In the genomic region with DNA sequence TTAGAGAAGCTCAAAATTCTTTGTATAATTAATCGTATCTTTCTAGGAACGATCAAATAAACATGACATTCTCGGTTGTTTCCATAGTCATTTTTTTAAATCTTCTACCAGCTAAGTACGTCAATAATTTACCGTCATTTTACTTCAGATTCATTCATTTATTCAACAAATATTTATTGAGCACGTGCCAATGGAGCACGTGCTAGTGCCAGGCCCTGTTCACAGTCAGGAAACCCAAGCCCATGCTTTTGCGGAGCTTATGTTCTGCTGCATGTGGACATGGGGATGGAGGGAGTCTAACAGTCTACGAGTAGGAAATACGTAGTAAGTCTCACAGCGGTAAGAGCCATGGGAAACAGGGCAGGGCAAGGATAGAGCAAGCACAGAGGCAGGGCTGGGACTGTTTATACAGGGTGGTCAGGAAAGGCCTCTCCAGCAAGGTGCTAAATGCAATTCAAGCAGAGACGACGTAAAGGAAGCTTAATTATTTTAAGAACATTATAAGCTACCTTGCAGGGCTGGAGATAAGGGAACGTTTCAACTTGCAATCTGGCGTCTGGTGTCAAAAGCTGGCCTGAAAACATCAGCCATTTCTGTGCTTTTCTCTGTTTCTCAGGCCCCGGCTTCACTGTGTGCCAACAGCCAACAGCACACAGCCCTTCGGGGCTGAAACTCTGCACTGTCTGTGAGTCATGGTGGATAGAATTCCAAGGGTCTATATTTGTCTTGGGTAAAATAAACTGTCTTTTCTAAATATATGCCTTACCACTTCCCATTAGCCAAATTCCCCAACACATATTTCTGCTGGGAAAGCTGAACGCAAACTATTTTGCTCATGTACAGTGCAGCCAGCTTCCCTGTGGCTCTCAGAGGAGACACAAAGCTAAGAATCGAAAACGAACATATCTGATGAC, we compare ENCODE assay signal across 13 cellular contexts.
DNase-seq lines count a peak whose midpoint lies in the region; ATAC-seq and TF ChIP-seq lines count a peak whose summit lies in the region.
"Had no signal": no experiment of that assay in that cellular context is flagged by ENCODE, and none has a peak within 500 bp of the region (broad histone marks: within the 10 kb centered on the region; RNA-seq: fewer than 3 reads in every experiment).

No MANE protein-coding gene starts in this region.

- peak overlapping the region; percentile 13 for H4K5ac ChIP-seq in IMR-90 (ENCODE audit: low read depth, low read length)
- H4K5ac ChIP-seq in mesendoderm (ENCODE audit: low read length), result no peak overlapping the region

- H2BK120ac ChIP-seq in IMR-90 (ENCODE audit: low read depth, low read length) (peak overlapping the region; percentile 98), mesendoderm (ENCODE audit: low read depth, low read length) (no peak overlapping the region)

- H3K4me3 ChIP-seq in AG04449 (ENCODE audit: low read depth, low read length) (no peak overlapping the region), IMR-90 (ENCODE audit: insufficient read depth, low read depth, low read length) (no peak overlapping the region), coronary artery (peak overlapping the region; percentile 14), mesendoderm (ENCODE audit: low read length) (no peak overlapping the region)
- H3K4me3 ChIP-seq: spleen had no signal

- H2BK5ac ChIP-seq in IMR-90 (ENCODE audit: low read depth, low read length, poor library complexity, severe bottlenecking) (peak overlapping the region; percentile 95), mesendoderm (ENCODE audit: low read length) (no peak overlapping the region)

- H2BK15ac ChIP-seq in IMR-90 (ENCODE audit: low read depth, low read length), result peak overlapping the region; percentile 73; the same call in 1 of the 3 replicates
- no peak overlapping the region for H2BK15ac ChIP-seq in mesendoderm (replicated peaks; ENCODE audit: low read depth)

- H3K14ac ChIP-seq in IMR-90 (replicated peaks; ENCODE audit: low read depth, low read length), result peak overlapping the region; percentile 77

- CTCF ChIA-PET in AG04449 (lab: Yijun Ruan, JAX) (interaction anchor here (1.5 to 1.7 kb wide), 2 partner anchors 11 to 14 kb away, joined by 3 to 5 read pairs; no protein-coding TSS in a partner anchor), IMR-90 (lab: Yijun Ruan, JAX) (interaction anchor here (1.4 kb wide), 1 partner anchor 14 kb away, joined by 4 read pairs; no protein-coding TSS in a partner anchor)

- peak overlapping the region; percentile 96 for H3K4ac ChIP-seq in IMR-90 (ENCODE audit: low read depth, low read length)
- H3K4ac ChIP-seq in mesendoderm (ENCODE audit: low read depth, low read length), result no peak overlapping the region

- TF ChIP-seq CTCF in AG04449 (IDR thresholded peaks at IDR 0.05; ENCODE audit: insufficient read depth, low read length, missing control alignments) (no peak), IMR-90 (conservative IDR thresholded peaks at IDR 0.05; ENCODE audit: low read depth, low read length) (no peak), coronary artery (IDR thresholded peaks at IDR 0.05) (no peak)

- in situ Hi-C loops in IMR-90 (cut with MboI; ENCODE audit: low sequenced_read_pairs), result no loop called here

- H2AK5ac ChIP-seq in IMR-90 (ENCODE audit: low read depth, low read length) (peak overlapping the region; percentile 92), mesendoderm (ENCODE audit: low read length) (no peak overlapping the region)

- peaks cover 23% of the 10 kb centered on the region for H3K4me1 ChIP-seq in IMR-90 (ENCODE audit: control insufficient read depth, insufficient read depth, low read length)
- H3K4me1 ChIP-seq in mesendoderm (ENCODE audit: control insufficient read depth, low read depth, low read length), result no peaks in the 10 kb centered on the region
- H3K4me1 ChIP-seq: spleen had no signal

- peak overlapping the region; percentile 95 for H2BK20ac ChIP-seq in IMR-90 (ENCODE audit: low read depth, low read length)

- BruUV-seq in IMR-90 (replicated peaks; lab: Mats Ljungman, UMichigan), result no TSS peak

- peak overlapping the region; percentile 68 for H2AK9ac ChIP-seq in IMR-90 (replicated peaks; ENCODE audit: low read depth, low read length, poor library complexity)

- H3K79me1 ChIP-seq in IMR-90 (ENCODE audit: low read depth in 1 of 2, low read length in 2 of 2) (peaks cover 0 to 16% of the 10 kb centered on the region in 2 experiments; a peak in 2 of 4 replicates), mesendoderm (ENCODE audit: low read length) (no peaks in the 10 kb centered on the region)

- H4K8ac ChIP-seq in IMR-90 (ENCODE audit: low read depth in 2 of 2, low read length in 2 of 2), result peak overlapping the region; percentile 71 to 89
- no peak overlapping the region for H4K8ac ChIP-seq in mesendoderm (ENCODE audit: low read depth, low read length)

- H3K4me2 ChIP-seq in IMR-90 (ENCODE audit: low read depth, low read length), result peak overlapping the region; percentile 74
- no peak overlapping the region for H3K4me2 ChIP-seq in mesendoderm (ENCODE audit: low read length)

- H3K9me1 ChIP-seq in IMR-90 (ENCODE audit: insufficient read depth, low read length), result peaks cover 15% of the 10 kb centered on the region

- H3K56ac ChIP-seq in IMR-90 (ENCODE audit: extremely low read depth, insufficient read depth, low read length) (peak overlapping the region; percentile 76; the same call in 1 of the 2 replicates), mesendoderm (ENCODE audit: low read length) (no peak overlapping the region)

- no peaks in the 10 kb centered on the region for H3K27me3 ChIP-seq in IMR-90 (ENCODE audit: control insufficient read depth, insufficient read depth, low read length)
- no peaks in the 10 kb centered on the region for H3K27me3 ChIP-seq in mesendoderm (ENCODE audit: insufficient read depth, low read length, poor library complexity)
- H3K27me3 ChIP-seq: spleen had no signal

- no peaks in the 10 kb centered on the region for H3K79me2 ChIP-seq in mesendoderm (ENCODE audit: control insufficient read depth, insufficient read depth, low read length)

- peak overlapping the region; percentile 91 for H4K91ac ChIP-seq in IMR-90 (ENCODE audit: insufficient read depth, low read depth, low read length)

- H3K9ac ChIP-seq in IMR-90 (ENCODE audit: low read depth, low read length) (peak overlapping the region; percentile 36), mesendoderm (ENCODE audit: low read length) (no peak overlapping the region)

- POLR2A ChIA-PET in AG04449 (lab: Yijun Ruan, JAX) (interaction anchor here (0.6 to 1.2 kb wide), 2 partner anchors 9 to 17 kb away, joined by 3 to 9 read pairs; no protein-coding TSS in a partner anchor), IMR-90 (lab: Charles Lee; ENCODE audit: unreplicated experiment) (interaction anchor here (0.7 kb wide), 1 partner anchor 61 kb away, joined by 3 read pairs; no protein-coding TSS in a partner anchor)

- H3K23ac ChIP-seq in IMR-90 (ENCODE audit: low read depth, low read length) (peak overlapping the region; percentile 72), mesendoderm (ENCODE audit: low read length) (no peak overlapping the region)

- H3K36me3 ChIP-seq in IMR-90 (ENCODE audit: control insufficient read depth, insufficient read depth, low read length), result no peaks in the 10 kb centered on the region
- H3K36me3 ChIP-seq in mesendoderm (ENCODE audit: control insufficient read depth, insufficient read depth, low read length), result no peaks in the 10 kb centered on the region
- H3K36me3 ChIP-seq: spleen had no signal

- H3K27ac ChIP-seq in IMR-90 (ENCODE audit: insufficient read depth, low read length), result peak overlapping the region; percentile 75
- peak overlapping the region; percentile 35 to 85 for H3K27ac ChIP-seq in coronary artery
- no peak overlapping the region for H3K27ac ChIP-seq in mesendoderm (ENCODE audit: low read depth, low read length)
- H3K27ac ChIP-seq: spleen had no signal

- intact Hi-C loops in IMR-90 (cut with micrococcal nuclease), result loop anchor here (2.0 to 10.0 kb wide), 3 partner anchors 251 to 754 kb away; no protein-coding TSS in a partner anchor

- H3K18ac ChIP-seq in IMR-90 (ENCODE audit: low read depth, low read length), result peak overlapping the region; percentile 70
- H3K18ac ChIP-seq in mesendoderm (ENCODE audit: low read length), result no peak overlapping the region

- H3K9me3 ChIP-seq in IMR-90 (ENCODE audit: control insufficient read depth, insufficient read depth, low read length), result no peaks in the 10 kb centered on the region
- H3K9me3 ChIP-seq: spleen had no signal

- dilution Hi-C loops in IMR-90 (cut with HindIII; ENCODE audit: low sequenced_read_pairs, unreplicated experiment), result no loop called here

- peak; percentile 26; the same call in 1 of the 2 replicates for TF ChIP-seq RAD21 in IMR-90 (IDR thresholded peaks at IDR 0.05; ENCODE audit: low read length)

- DNase-seq in AG04449 (ENCODE audit: low read depth, low spot score) (peak; percentile 87), IMR-90 (peak; percentile 95), coronary artery (ENCODE audit: low spot score) (peak; percentile 80), mesendoderm (peak; percentile 2), DMS 273 (lab: John Stamatoyannopoulos, UW; ENCODE audit: unreplicated experiment) (no peak)
- DNase-seq: cortex of kidney; NCI-H1417; spleen; stimulated activated naive CD4-positive, alpha-beta T cell treated with Interleukin-2 at 50 U/mL for 16 hours had no signal

- H4K20me1 ChIP-seq in IMR-90 (ENCODE audit: insufficient read depth, low read length), result no peaks in the 10 kb centered on the region

- TF ChIP-seq POLR2A in IMR-90 (IDR thresholded peaks at IDR 0.05; ENCODE audit: low read depth, low read length), result no peak

- 0% methylated on average over 1 of the region's 20 CpGs; no CpG with 5 or more reads in 1 of the 2 experiments for WGBS in IMR-90 (ENCODE audit: extremely low coverage in 2 of 2, insufficient read length in 1 of 2), 2 experiments
- WGBS in mesendoderm (ENCODE audit: extremely low coverage, insufficient coverage, low lambda C conversion rate), result 100% methylated on average over 1 of the region's 20 CpGs

- H2AFZ ChIP-seq in IMR-90 (replicated peaks; ENCODE audit: low read length, poor library complexity), result peak overlapping the region; percentile 81

- peak; percentile 96 for ATAC-seq in IMR-90 (ENCODE audit: low read depth)
- ATAC-seq in HG03095 (IDR thresholded peaks at IDR 0.05; ENCODE audit: unreplicated experiment), result no peak
- no peak for ATAC-seq in HG03520 (IDR thresholded peaks at IDR 0.05; ENCODE audit: unreplicated experiment)
- no peak for ATAC-seq in GM21737 (IDR thresholded peaks at IDR 0.05; ENCODE audit: unreplicated experiment)
- ATAC-seq: left lobe of liver had no signal

TF ChIP-seq in IMR-90, 13 proteins besides CTCF, POLR2A, EP300 and RAD21 (continues in another document):
- TF ChIP-seq CEBPB (IDR thresholded peaks at IDR 0.05; ENCODE audit: low read depth, low read length) (peak; percentile 49; the same call in 1 of the 2 replicates), BHLHE40 (IDR thresholded peaks at IDR 0.05; ENCODE audit: low read depth, low read length) (peak; percentile 84), MAZ (IDR thresholded peaks at IDR 0.05; ENCODE audit: borderline replicate concordance, low read depth, low read length) (no peak), FOS (IDR thresholded peaks at IDR 0.05; ENCODE audit: low read depth, low read length) (peak; percentile 81)
